ENCODE assay signal across 8 cellular contexts in genomic region chr12:52033506-52034258, GRCh38. TPM values are rescaled to one million over a fixed set of nuclear protein-coding genes. Genes with fewer than 3 reads are reported as not detected.
A peak's percentile ranks its signal among the peaks of the same experiment; 100 is the strongest.
DNase-seq lines count a peak whose midpoint lies in the region; ATAC-seq and TF ChIP-seq lines count a peak whose summit lies in the region.

No MANE protein-coding gene starts in this region.

- no peaks in the 10 kb centered on the region for H3K36me3 Mint-ChIP-seq in T-cell

- H3K27me3 ChIP-seq in DOHH2 (ENCODE audit: control insufficient read depth, low read length): no peaks in the 10 kb centered on the region

- POLR2A ChIA-PET in T-cell (lab: Charles Lee): interaction anchor here in 1 of 2 donors (1.3 kb wide), 1 partner anchor 36 kb away, joined by 3 read pairs; the partner anchor contains the start of gene ATG101

- H3K4me1 Mint-ChIP-seq in T-cell: peaks cover 32 to 48% (median 36%) of the 10 kb centered on the region in 3 donors

- peak overlapping the region; percentile 58 for H3K27ac ChIP-seq in DOHH2 (ENCODE audit: low read depth, low read length)

- H3K27me3 Mint-ChIP-seq in T-cell: no peaks in the 10 kb centered on the region

- intact Hi-C loops in posterior cingulate gyrus (cut with DNase I): no loop called here

- no peaks in the 10 kb centered on the region for H3K36me3 ChIP-seq in DOHH2 (ENCODE audit: control insufficient read depth, low read length)

- H3K4me3 ChIP-seq in DOHH2 (ENCODE audit: low read length) (peak overlapping the region; percentile 72), fibroblast of villous mesenchyme (ENCODE audit: low read depth, low read length) (peak overlapping the region; percentile 48), retinal pigment epithelial cell (ENCODE audit: low read length) (peak overlapping the region; percentile 48)

- H3K9me3 ChIP-seq in DOHH2 (ENCODE audit: control insufficient read depth, insufficient read depth, low read length): no peaks in the 10 kb centered on the region

- ATAC-seq in T-cell (replicated peaks in 1 of 4): no peak

- H3K4me1 ChIP-seq in DOHH2 (ENCODE audit: control insufficient read depth, low read length): peaks cover 55% of the 10 kb centered on the region

- H3K27ac Mint-ChIP-seq in T-cell: peak overlapping the region; percentile 74 to 79

- TF ChIP-seq CTCF in DOHH2 (IDR thresholded peaks at IDR 0.05; ENCODE audit: low read depth, low read length, poor library complexity, severe bottlenecking): no peak
- no peak for TF ChIP-seq CTCF in fibroblast of villous mesenchyme (IDR thresholded peaks at IDR 0.05; ENCODE audit: insufficient read depth, low read depth, low read length)
- TF ChIP-seq CTCF in retinal pigment epithelial cell (conservative IDR thresholded peaks at IDR 0.05; ENCODE audit: low read depth, low read length): no peak

- no peaks in the 10 kb centered on the region for H3K9me2 ChIP-seq in DOHH2 (replicated peaks; ENCODE audit: control insufficient read depth, low read length)

- H3F3A ChIP-seq in DOHH2 (ENCODE audit: control insufficient read depth, insufficient read depth): peaks cover 25% of the 10 kb centered on the region

- CTCF ChIA-PET in T-cell (lab: Charles Lee): interaction anchor here in 1 of 2 donors (0.5 to 1.6 kb wide), 6 partner anchors 8 to 89 kb away, joined by 3 to 37 read pairs (median 5); partner anchors contain the start of genes ATG101 and NR4A1

- peak overlapping the region; percentile 93 for H3K4me2 ChIP-seq in DOHH2 (ENCODE audit: low read length)

- peak overlapping the region; percentile 66 to 77 (median 68) for H3K4me3 Mint-ChIP-seq in T-cell

- peaks cover 11% of the 10 kb centered on the region for H3K79me2 ChIP-seq in DOHH2 (ENCODE audit: control insufficient read depth, low read length)

- H4K20me1 ChIP-seq in DOHH2 (ENCODE audit: control insufficient read depth, insufficient read depth, low read depth, low read length): no peaks in the 10 kb centered on the region

- in situ Hi-C loops in G401 (cut with HindIII; ENCODE audit: low sequenced_read_pairs): no loop called here

- DNase-seq in T-cell (no peak), fibroblast of villous mesenchyme (ENCODE audit: low read depth) (no peak), retinal pigment epithelial cell (ENCODE audit: low read depth) (no peak), AG08395 (ENCODE audit: low spot score) (no peak), G401 (ENCODE audit: low spot score) (no peak), posterior cingulate gyrus (no peak)
- no peak for DNase-seq in stimulated activated CD8-positive, alpha-beta memory T cell treated with anti-CD3 and anti-CD28 coated beads, Interleukin-4, amount 100 ng/mL, for 48 hours

- no peaks in the 10 kb centered on the region for H3K9me3 Mint-ChIP-seq in T-cell

RNA-seq across cellular contexts. Expression of gene NR4A1, which starts 17.6 kb away (rescaled TPM):
- total RNA-seq in T-cell (100 to 1,000 TPM in 1 of 5 donors, 10 to 100 TPM in 1, 1 to 10 TPM in 3; 5.9 to 103 (median 7.3) TPM), fibroblast of villous mesenchyme (2.2 and 2.9 TPM in 2 replicates)
- 9.8 and 16.5 TPM in 2 replicates for total RNA-seq in G401 (2014; rRNA removed; shearing (Covaris generic))

RNA-seq across cellular contexts. Expression of gene TAMALIN, which starts 26.9 kb away (rescaled TPM):
- total RNA-seq in T-cell (100 to 1,000 TPM in 2 of 5 donors, 10 to 100 TPM in 3; 31.7 to 480 (median 38.4) TPM), fibroblast of villous mesenchyme (2.2 and 7.7 TPM in 2 replicates)
- total RNA-seq in G401 (2014; rRNA removed; shearing (Covaris generic)): 33.3 and 78.2 TPM in 2 replicates

RNA-seq across cellular contexts. Expression of gene ATG101, which starts 36.1 kb away (rescaled TPM):
- total RNA-seq in T-cell (10 to 100 TPM; 24.8 to 30.3 (median 25.9) TPM), fibroblast of villous mesenchyme (70.0 and 71.8 TPM in 2 replicates)
- total RNA-seq in G401 (2014; rRNA removed; shearing (Covaris generic)): 54.7 and 72.2 TPM in 2 replicates

RNA-seq across cellular contexts. Expression of gene SMIM41, which starts 45.8 kb away (rescaled TPM):
- under 1 TPM in 1 of 5 donors, not detected in 4; 0.41 TPM for total RNA-seq in T-cell
- total RNA-seq in fibroblast of villous mesenchyme: 0.32 and 0.43 TPM in 2 replicates
- not detected in 2 replicates for total RNA-seq in G401 (2014; rRNA removed; shearing (Covaris generic))
